In genomic region chr1:157154940-157155514, GRCh38 we compare ENCODE assay signal across 1 cellular context.
A peak's percentile ranks its signal among the peaks of the same experiment; 100 is the strongest.
TF ChIP-seq lines count a peak whose summit lies in the region.

No MANE protein-coding gene starts in this region.

TF ChIP-seq in GM12878, 131 proteins besides CTCF, POLR2A, EP300 and RAD21 (continued from another document):
- TF ChIP-seq BCLAF1 (IDR thresholded peaks at IDR 0.05) (no peak), NR2C1 (IDR thresholded peaks at IDR 0.05) (no peak), IKZF1 (conservative IDR thresholded peaks at IDR 0.05) (peak; percentile 32; the same call in 1 of the 2 replicates), SIN3A (IDR thresholded peaks at IDR 0.05; ENCODE audit: low read depth, low read length) (no peak), BCL3 (IDR thresholded peaks at IDR 0.05; ENCODE audit: borderline replicate concordance, insufficient read depth, low read depth, low read length, poor library complexity, severe bottlenecking) (no peak)
